8 cellular contexts compared by ENCODE assay signal in genomic region chr10:102712843-102713242, GRCh38. TPM values are rescaled to one million over a fixed set of nuclear protein-coding genes. Genes with fewer than 3 reads are reported as not detected.
DNase-seq lines count a peak whose midpoint lies in the region; ATAC-seq and TF ChIP-seq lines count a peak whose summit lies in the region.

No MANE protein-coding gene starts in this region.

- peak overlapping the region; percentile 42; the same call in 1 of the 2 replicates for H3K27ac ChIP-seq in 22Rv1
- H3K27ac ChIP-seq in mesenchymal stem cell (ENCODE audit: low read length, poor library complexity, severe bottlenecking), result peak overlapping the region; percentile 92

- H3K4me2 ChIP-seq in mesenchymal stem cell (ENCODE audit: low read length, poor library complexity, severe bottlenecking), result peak overlapping the region; percentile 68

- H3K27ac Mint-ChIP-seq in HFFc6, result peak overlapping the region; percentile 87

- no peaks in the 10 kb centered on the region for H3K9me3 ChIP-seq in mesenchymal stem cell (ENCODE audit: control insufficient read depth, low read length)

- no peak overlapping the region for H3K4ac ChIP-seq in mesenchymal stem cell (ENCODE audit: low read depth in 1 of 2, low read length in 2 of 2)

- TF ChIP-seq CTCF in 22Rv1 (IDR thresholded peaks at IDR 0.05), result no peak
- no peak for TF ChIP-seq CTCF in HFFc6 (IDR thresholded peaks at IDR 0.05)
- TF ChIP-seq CTCF in astrocyte of the cerebellum (IDR thresholded peaks at IDR 0.05; ENCODE audit: low read depth, low read length, missing control alignments), result no peak

- H4K91ac ChIP-seq in mesenchymal stem cell (ENCODE audit: low read length), result no peak overlapping the region

- peak overlapping the region; percentile 93 for H3K4me3 ChIP-seq in astrocyte of the cerebellum (ENCODE audit: low read depth, low read length)
- H3K4me3 ChIP-seq in mesenchymal stem cell (ENCODE audit: insufficient read depth in 1 of 2, low read depth in 1 of 2, low read length in 2 of 2), result peak overlapping the region in 1 of 2 experiments; percentile 91

- H3K18ac ChIP-seq in mesenchymal stem cell (ENCODE audit: low read depth in 1 of 2, low read length in 2 of 2), result no peak overlapping the region

- H2BK5ac ChIP-seq in mesenchymal stem cell (ENCODE audit: low read depth, low read length, poor library complexity, severe bottlenecking), result no peak overlapping the region

- no peaks in the 10 kb centered on the region for H3K27me3 ChIP-seq in mesenchymal stem cell (ENCODE audit: control insufficient read depth in 1 of 2, insufficient read depth in 1 of 2, low read length in 2 of 2)

- H4K8ac ChIP-seq in mesenchymal stem cell (ENCODE audit: low read length), result no peak overlapping the region

- WGBS in mesenchymal stem cell, result no CpG with 5 or more reads among the region's 1 CpG

- no peaks in the 10 kb centered on the region for H3K36me3 Mint-ChIP-seq in HFFc6 (ENCODE audit: low read depth)

- H2AFZ ChIP-seq in mesenchymal stem cell (ENCODE audit: low read depth, low read length), result no peak overlapping the region

- H2BK120ac ChIP-seq in mesenchymal stem cell (ENCODE audit: low read depth, low read length), result no peak overlapping the region

- no peak for ATAC-seq in HG03432 (IDR thresholded peaks at IDR 0.05; ENCODE audit: unreplicated experiment)

- H2AK5ac ChIP-seq in mesenchymal stem cell (ENCODE audit: low read length, severe bottlenecking), result no peak overlapping the region

- H3K36me3 ChIP-seq in mesenchymal stem cell (ENCODE audit: control insufficient read depth in 1 of 2, insufficient read depth in 2 of 2, low read depth in 1 of 2, low read length in 2 of 2), result peaks cover 0 to 6% of the 10 kb centered on the region in 2 experiments

- no peaks in the 10 kb centered on the region for H3K27me3 Mint-ChIP-seq in HFFc6 (ENCODE audit: insufficient read depth)

- peaks cover 68% of the 10 kb centered on the region for H3K4me1 Mint-ChIP-seq in HFFc6 (ENCODE audit: low read depth)

- H3K4me3 Mint-ChIP-seq in HFFc6, result peak overlapping the region; percentile 91

- no peak overlapping the region for H3K14ac ChIP-seq in mesenchymal stem cell (ENCODE audit: low read length in 2 of 2)

- H3K9ac ChIP-seq in mesenchymal stem cell (ENCODE audit: low read length), result peak overlapping the region; percentile 96

- no peak overlapping the region for H3K23ac ChIP-seq in mesenchymal stem cell (ENCODE audit: low read length in 2 of 2)

- H2BK12ac ChIP-seq in mesenchymal stem cell (ENCODE audit: low read length in 2 of 2), result no peak overlapping the region

- H3K79me1 ChIP-seq in mesenchymal stem cell (replicated peaks; ENCODE audit: low read length, poor library complexity, severe bottlenecking), result peaks cover 16% of the 10 kb centered on the region

- DNase-seq in HFFc6, result no peak
- no peak for DNase-seq in astrocyte of the cerebellum (ENCODE audit: low read depth)
- no peak for DNase-seq in mesenchymal stem cell
- no peak for DNase-seq in stimulated activated CD4-positive, alpha-beta T cell treated with anti-CD3 and anti-CD28 coated beads, Interleukin-4, amount 100 ng/mL, for 1 hour
- no peak for DNase-seq in NK-92 (lab: John Stamatoyannopoulos, UW; ENCODE audit: unreplicated experiment)
- no peak for DNase-seq in AG08396 (ENCODE audit: low spot score)

- peaks cover 12% of the 10 kb centered on the region for H3K4me1 ChIP-seq in mesenchymal stem cell (ENCODE audit: control insufficient read depth, insufficient read depth, low read depth, low read length)

- in situ Hi-C loops in astrocyte of the cerebellum (cut with HindIII; ENCODE audit: low sequenced_read_pairs), result loop anchor here (5.0 kb wide), 1 partner anchor 36 kb away; no protein-coding TSS in a partner anchor

- H3K9me3 Mint-ChIP-seq in HFFc6, result no peaks in the 10 kb centered on the region

- H2BK15ac ChIP-seq in mesenchymal stem cell (ENCODE audit: low read depth, poor library complexity, severe bottlenecking), result no peak overlapping the region

RNA-seq across cellular contexts. Expression of gene ARL3, which starts 1.4 kb away (rescaled TPM):
- 10 to 100 TPM; 13.2 to 18.4 (median 16.8) TPM for total RNA-seq in HFFc6 (2021; fragmentation: NEBNext Ultra II Directional; extraction: Animal tissue kit (Norgen Biotek cat#: 25700))
- polyA plus RNA-seq in mesenchymal stem cell (2013, experiment 1 of 2), result 24.6 TPM
- 25.9 TPM for polyA plus RNA-seq in mesenchymal stem cell (2013, experiment 2 of 2)

RNA-seq across cellular contexts. Expression of gene SFXN2, which starts 1.6 kb away (rescaled TPM):
- 1 to 10 TPM; 2.2 to 4.4 (median 3.5) TPM for total RNA-seq in HFFc6 (2021; fragmentation: NEBNext Ultra II Directional; extraction: Animal tissue kit (Norgen Biotek cat#: 25700))
- polyA plus RNA-seq in mesenchymal stem cell (2013, experiment 1 of 2), result 3.8 TPM
- 3.7 TPM for polyA plus RNA-seq in mesenchymal stem cell (2013, experiment 2 of 2)

RNA-seq across cellular contexts. Expression of gene WBP1L, which starts 30.9 kb away (rescaled TPM):
- 10 to 100 TPM; 34.9 to 40.7 (median 38.6) TPM for total RNA-seq in HFFc6 (2021; fragmentation: NEBNext Ultra II Directional; extraction: Animal tissue kit (Norgen Biotek cat#: 25700))
- polyA plus RNA-seq in mesenchymal stem cell (2013, experiment 1 of 2), result 59.1 TPM
- 58.7 TPM for polyA plus RNA-seq in mesenchymal stem cell (2013, experiment 2 of 2)
